In genomic region chr4:89110986-89111832, GRCh38 we compare ENCODE assay signal across 1 cellular context.
A peak's percentile ranks its signal among the peaks of the same experiment; 100 is the strongest.
TF ChIP-seq lines count a peak whose summit lies in the region.

Gene TIGD2 (plus strand): TSS chr4:89111533. CDS start chr4:89112975, 1,442 bp downstream.

TF ChIP-seq in HepG2, 621 proteins besides CTCF, POLR2A, EP300 and RAD21 (continued from another document):
- no peak; the same call in 1 of the 2 replicates for TF ChIP-seq ZNF639 (CRISPR knock-in tag; conservative IDR thresholded peaks at IDR 0.05)
- no peak for TF ChIP-seq SRSF9 (IDR thresholded peaks at IDR 0.05; ENCODE audit: borderline replicate concordance, insufficient read depth, low read depth, low read length, poor library complexity, severe bottlenecking)
- TF ChIP-seq ZNF839 (CRISPR knock-in tag; IDR thresholded peaks at IDR 0.05; ENCODE audit: borderline replicate concordance) = no peak; the same call in 1 of the 2 replicates
- peak; percentile 33 for TF ChIP-seq SP5 (CRISPR knock-in tag; IDR thresholded peaks at IDR 0.05; ENCODE audit: borderline replicate concordance, low read depth)
- no peak for TF ChIP-seq ARID3A (IDR thresholded peaks at IDR 0.05; ENCODE audit: low read depth, low read length)
- no peak for TF ChIP-seq MLLT10 (CRISPR knock-in tag; IDR thresholded peaks at IDR 0.05)
- 0 out of 2 replicates have a peak, but pooled peaks have one; percentile 49 for TF ChIP-seq ZNF766 (CRISPR knock-in tag; IDR thresholded peaks at IDR 0.05; ENCODE audit: borderline replicate concordance)
TF ChIP-seq in HepG2: peak in this region for 269.
